ENCODE assay signal across 3 cellular contexts in the genomic region with DNA sequence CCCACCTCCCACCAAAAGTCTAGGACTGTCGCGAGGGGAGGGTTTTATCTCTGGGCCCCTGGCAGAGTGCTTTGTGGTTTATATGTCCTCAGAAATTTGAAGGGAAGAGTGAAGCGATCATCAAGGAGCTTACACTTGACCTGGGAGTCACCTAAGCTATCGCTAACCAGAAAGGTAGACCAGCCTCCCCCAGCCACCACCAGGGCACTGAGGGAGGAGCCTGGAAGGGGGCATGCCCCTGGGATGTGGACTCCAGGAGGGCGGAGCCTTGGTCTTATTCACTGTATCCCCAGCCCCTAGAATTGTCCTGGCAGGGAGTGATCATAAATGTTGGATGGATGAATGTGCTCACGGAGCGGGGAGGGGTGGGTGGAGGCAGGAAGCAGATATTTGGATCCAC. TPM values are rescaled to one million over a fixed set of nuclear protein-coding genes. Genes with fewer than 3 reads are reported as not detected.
"Had no signal": no experiment of that assay in that cellular context is flagged by ENCODE, and none has a peak within 500 bp of the region (broad histone marks: within the 10 kb centered on the region; RNA-seq: fewer than 3 reads in every experiment).

No MANE protein-coding gene starts in this region.

RNA-seq across cellular contexts. Expression of a gene that starts 16.9 kb away (rescaled TPM):
- total RNA-seq: H7, HepG2, HT1080 had no signal
- polyA plus RNA-seq: HepG2 had no signal
